28 cellular contexts compared by ENCODE assay signal in genomic region chr3:165712382-165712781, GRCh38.
"Had no signal": no experiment of that assay in that cellular context is flagged by ENCODE, and none has a peak within 500 bp of the region (broad histone marks: within the 10 kb centered on the region; RNA-seq: fewer than 3 reads in every experiment).

No MANE protein-coding gene starts in this region.

- H3K27ac ChIP-seq: left lung, lower lobe of right lung, ovary, right atrium auricular region, right lobe of liver, stomach, testis, thyroid gland, transverse colon, upper lobe of left lung had no signal

- H3K9me3 Mint-ChIP-seq: natural killer cell treated with Interleukin-12 subunit alpha and Interleukin-12 subunit beta and Interleukin-15 and Interleukin-18, amount 100 ng/mL, for 72 hours had no signal

- H3K4me1 ChIP-seq: left lung, lower lobe of right lung, right atrium auricular region, right lobe of liver, stomach, testis, thyroid gland, transverse colon, upper lobe of left lung had no signal

- H3K27ac Mint-ChIP-seq: immature natural killer cell; naive thymus-derived CD4-positive, alpha-beta T cell; natural killer cell treated with Interleukin-12 subunit alpha and Interleukin-12 subunit beta and Interleukin-15 and Interleukin-18, amount 100 ng/mL, for 72 hours; progenitor cell of endocrine pancreas had no signal

- DNase-seq: head of caudate nucleus; hypothalamus; immature natural killer cell; kidney; left colon; lower lobe of right lung; mammary epithelial cell; mesendoderm; midbrain; mucosa of descending colon; naive thymus-derived CD4-positive, alpha-beta T cell; ovary; right lobe of liver; stimulated activated CD4-positive, alpha-beta T cell treated with anti-CD3 and anti-CD28 coated beads, Interleukin-1b, Interleukin-23, amount 100 ng/mL, for 48 hours; stimulated activated CD4-positive, alpha-beta T cell treated with anti-CD3 and anti-CD28 coated beads, Interleukin-2, amount 100 ng/mL, for 48 hours; stimulated activated CD4-positive, alpha-beta T cell treated with anti-CD3 and anti-CD28 coated beads, Interleukin-4, amount 100 ng/mL, for 4 hours; stimulated activated CD8-positive, alpha-beta memory T cell treated with anti-CD3 and anti-CD28 coated beads, Interleukin-4, amount 100 ng/mL, for 48 hours; stimulated activated naive CD4-positive, alpha-beta T cell; stomach; testis; thyroid gland; transverse colon had no signal

- H3K36me3 ChIP-seq: left lung, lower lobe of right lung, ovary, right atrium auricular region, right lobe of liver, stomach, thyroid gland, transverse colon, upper lobe of left lung had no signal

- H3K4me3 ChIP-seq: left lung, lower lobe of right lung, mucosa of descending colon, ovary, right atrium auricular region, right lobe of liver, smooth muscle cell, stomach, testis, thyroid gland, transverse colon, upper lobe of left lung had no signal

- H3K9me3 ChIP-seq: lower lobe of right lung, mucosa of descending colon, ovary, right atrium auricular region, right lobe of liver, testis, thyroid gland, transverse colon had no signal

- ATAC-seq: left colon; left lung; mucosa of descending colon; naive thymus-derived CD4-positive, alpha-beta T cell had no signal

- H3K27me3 ChIP-seq: left lung, ovary, right atrium auricular region, right lobe of liver, stomach, testis, thyroid gland, transverse colon, upper lobe of left lung had no signal

- H3K4me3 Mint-ChIP-seq: immature natural killer cell; naive thymus-derived CD4-positive, alpha-beta T cell; natural killer cell treated with Interleukin-12 subunit alpha and Interleukin-12 subunit beta and Interleukin-15 and Interleukin-18, amount 100 ng/mL, for 72 hours had no signal

- H3K36me3 Mint-ChIP-seq: immature natural killer cell; naive thymus-derived CD4-positive, alpha-beta T cell; natural killer cell treated with Interleukin-12 subunit alpha and Interleukin-12 subunit beta and Interleukin-15 and Interleukin-18, amount 100 ng/mL, for 72 hours had no signal

- H3K4me2 ChIP-seq: smooth muscle cell had no signal

- H3K4me1 Mint-ChIP-seq: immature natural killer cell; naive thymus-derived CD4-positive, alpha-beta T cell had no signal

- H3K27me3 Mint-ChIP-seq: naive thymus-derived CD4-positive, alpha-beta T cell; natural killer cell treated with Interleukin-12 subunit alpha and Interleukin-12 subunit beta and Interleukin-15 and Interleukin-18, amount 100 ng/mL, for 72 hours; progenitor cell of endocrine pancreas had no signal
